Comparison of ENCODE assay signal across 8 cellular contexts in genomic region chr14:73752297-73752992, GRCh38. TPM values are rescaled to one million over a fixed set of nuclear protein-coding genes. Genes with fewer than 3 reads are reported as not detected.
A peak's percentile ranks its signal among the peaks of the same experiment; 100 is the strongest.
DNase-seq lines count a peak whose midpoint lies in the region; ATAC-seq and TF ChIP-seq lines count a peak whose summit lies in the region.

No MANE protein-coding gene starts in this region.

- peaks cover 92% of the 10 kb centered on the region for H3K4me1 ChIP-seq in CD4-positive, CD25-positive, alpha-beta regulatory T cell (ENCODE audit: control insufficient read depth, insufficient read depth, low read length, poor library complexity, severe bottlenecking)
- H3K4me1 ChIP-seq in gastroesophageal sphincter = peaks cover 47 to 100% (median 81%) of the 10 kb centered on the region in 3 donors

- H3K27ac ChIP-seq in CD4-positive, CD25-positive, alpha-beta regulatory T cell (ENCODE audit: insufficient read depth, low read length, poor library complexity, severe bottlenecking) = peak overlapping the region; percentile 90
- peak overlapping the region; percentile 95 to 100 (median 98) for H3K27ac ChIP-seq in gastroesophageal sphincter

- TF ChIP-seq RAD21 in Ishikawa (IDR thresholded peaks at IDR 0.05; ENCODE audit: low read depth) = peak; percentile 10; the same call in 1 of the 2 replicates

- H3K9me3 ChIP-seq in CD4-positive, CD25-positive, alpha-beta regulatory T cell (ENCODE audit: control insufficient read depth in 2 of 2, low read length in 2 of 2) = no peaks in the 10 kb centered on the region
- H3K9me3 ChIP-seq in gastroesophageal sphincter = no peaks in the 10 kb centered on the region

- H3K4me3 Mint-ChIP-seq in CD4-positive, CD25-positive, alpha-beta regulatory T cell = peak overlapping the region; percentile 89 to 99 (median 92)
- no peak overlapping the region for H3K4me3 Mint-ChIP-seq in activated naive CD4-positive, alpha-beta T cell treated with anti-CD3 and anti-CD28 coated beads for 36 hours

- H3K27me3 ChIP-seq in CD4-positive, CD25-positive, alpha-beta regulatory T cell (ENCODE audit: control insufficient read depth, insufficient read depth, low read length) = no peaks in the 10 kb centered on the region
- no peaks in the 10 kb centered on the region for H3K27me3 ChIP-seq in gastroesophageal sphincter

- TF ChIP-seq CTCF in gastroesophageal sphincter (IDR thresholded peaks at IDR 0.05) = peak in 3 of 4 experiments; percentile 45 to 54 (median 48)

- H3K4me1 Mint-ChIP-seq in CD4-positive, CD25-positive, alpha-beta regulatory T cell = peaks cover 41 to 99% (median 84%) of the 10 kb centered on the region in 4 donors
- peaks cover 98% of the 10 kb centered on the region for H3K4me1 Mint-ChIP-seq in activated naive CD4-positive, alpha-beta T cell treated with anti-CD3 and anti-CD28 coated beads for 36 hours (ENCODE audit: low read depth)

- CTCF ChIA-PET in activated naive CD4-positive, alpha-beta T cell treated with anti-CD3 and anti-CD28 coated beads for 36 hours (lab: Charles Lee) = interaction anchor here (0.9 to 9.6 kb wide), 6 partner anchors 9 to 74 kb away, joined by 4 to 112 read pairs (median 7); no protein-coding TSS in a partner anchor

- H3K27me3 Mint-ChIP-seq in CD4-positive, CD25-positive, alpha-beta regulatory T cell = no peaks in the 10 kb centered on the region
- H3K27me3 Mint-ChIP-seq in activated naive CD4-positive, alpha-beta T cell treated with anti-CD3 and anti-CD28 coated beads for 36 hours (ENCODE audit: low read depth) = no peaks in the 10 kb centered on the region

- peak; percentile 37 to 41 for ATAC-seq in CD4-positive, CD25-positive, alpha-beta regulatory T cell (ENCODE audit: low read depth in 2 of 2)
- ATAC-seq in gastroesophageal sphincter (peak; percentile 58), GM19035 (IDR thresholded peaks at IDR 0.05; ENCODE audit: unreplicated experiment) (no peak)

- peak; percentile 88 for TF ChIP-seq EP300 in Ishikawa (IDR thresholded peaks at IDR 0.05; ENCODE audit: borderline replicate concordance)
- no peak for TF ChIP-seq EP300 in gastroesophageal sphincter (IDR thresholded peaks at IDR 0.05)

- H3K36me3 Mint-ChIP-seq in CD4-positive, CD25-positive, alpha-beta regulatory T cell = no peaks in the 10 kb centered on the region
- peaks cover 14% of the 10 kb centered on the region for H3K36me3 Mint-ChIP-seq in activated naive CD4-positive, alpha-beta T cell treated with anti-CD3 and anti-CD28 coated beads for 36 hours (ENCODE audit: low read depth)

- intact Hi-C loops in activated naive CD4-positive, alpha-beta T cell treated with anti-CD3 and anti-CD28 coated beads for 36 hours (cut with micrococcal nuclease) = loop anchor here (5.0 kb wide), 1 partner anchor 35 kb away; no protein-coding TSS in a partner anchor

- peak in 1 of 3 donors; percentile 49 for DNase-seq in CD4-positive, CD25-positive, alpha-beta regulatory T cell
- DNase-seq in activated naive CD4-positive, alpha-beta T cell treated with anti-CD3 and anti-CD28 coated beads for 36 hours = peak; percentile 51
- DNase-seq in renal cortical epithelial cell (ENCODE audit: low read depth) (peak; percentile 88), OCI-M2 (lab: John Stamatoyannopoulos, UW; ENCODE audit: unreplicated experiment) (no peak), NCI-H1436 treated with DMSO at 0.1 percent for 48 hours (lab: John Stamatoyannopoulos, UW) (no peak)

- WGBS in gastroesophageal sphincter (ENCODE audit: low coverage in 1 of 2), 2 donors = 44% methylated on average over 5 of the region's 7 CpGs; no CpG with 5 or more reads in 1 of the 2 donors

- H3K9me3 Mint-ChIP-seq in CD4-positive, CD25-positive, alpha-beta regulatory T cell = no peaks in the 10 kb centered on the region
- no peaks in the 10 kb centered on the region for H3K9me3 Mint-ChIP-seq in activated naive CD4-positive, alpha-beta T cell treated with anti-CD3 and anti-CD28 coated beads for 36 hours

- peak overlapping the region; percentile 77 for H3K4me3 ChIP-seq in CD4-positive, CD25-positive, alpha-beta regulatory T cell (ENCODE audit: low read depth, low read length)
- no peak overlapping the region for H3K4me3 ChIP-seq in gastroesophageal sphincter

- H3K27ac Mint-ChIP-seq in CD4-positive, CD25-positive, alpha-beta regulatory T cell = peak overlapping the region; percentile 89 to 97 (median 94)
- peak overlapping the region; percentile 70 for H3K27ac Mint-ChIP-seq in activated naive CD4-positive, alpha-beta T cell treated with anti-CD3 and anti-CD28 coated beads for 36 hours

- no peaks in the 10 kb centered on the region for H3K36me3 ChIP-seq in CD4-positive, CD25-positive, alpha-beta regulatory T cell (ENCODE audit: control insufficient read depth, insufficient read depth, low read length)
- no peaks in the 10 kb centered on the region for H3K36me3 ChIP-seq in gastroesophageal sphincter

- TF ChIP-seq POLR2A in gastroesophageal sphincter (IDR thresholded peaks at IDR 0.05) = no peak

TF ChIP-seq in Ishikawa, 13 proteins besides CTCF, POLR2A, EP300 and RAD21:
- TF ChIP-seq EGR1 (IDR thresholded peaks at IDR 0.05) = no peak
- no peak for TF ChIP-seq TAF1 (IDR thresholded peaks at IDR 0.05; ENCODE audit: low read depth)
- peak; percentile 97 for TF ChIP-seq TEAD4 (IDR thresholded peaks at IDR 0.05)
- TF ChIP-seq CEBPB (IDR thresholded peaks at IDR 0.05) = no peak
- no peak for TF ChIP-seq CREB1 (IDR thresholded peaks at IDR 0.05; ENCODE audit: low read depth)
- TF ChIP-seq NFIC (IDR thresholded peaks at IDR 0.05) = peak; percentile 97
- TF ChIP-seq, protein P1, sequence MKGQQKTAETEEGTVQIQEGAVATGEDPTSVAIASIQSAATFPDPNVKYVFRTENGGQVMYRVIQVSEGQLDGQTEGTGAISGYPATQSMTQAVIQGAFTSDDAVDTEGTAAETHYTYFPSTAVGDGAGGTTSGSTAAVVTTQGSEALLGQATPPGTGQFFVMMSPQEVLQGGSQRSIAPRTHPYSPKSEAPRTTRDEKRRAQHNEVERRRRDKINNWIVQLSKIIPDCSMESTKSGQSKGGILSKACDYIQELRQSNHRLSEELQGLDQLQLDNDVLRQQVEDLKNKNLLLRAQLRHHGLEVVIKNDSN (IDR thresholded peaks at IDR 0.05) = no peak
- TF ChIP-seq, protein P2, sequence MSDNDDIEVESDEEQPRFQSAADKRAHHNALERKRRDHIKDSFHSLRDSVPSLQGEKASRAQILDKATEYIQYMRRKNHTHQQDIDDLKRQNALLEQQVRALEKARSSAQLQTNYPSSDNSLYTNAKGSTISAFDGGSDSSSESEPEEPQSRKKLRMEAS (IDR thresholded peaks at IDR 0.05) = peak; percentile 68
- TF ChIP-seq YY1 (IDR thresholded peaks at IDR 0.05; ENCODE audit: low read depth) = 0 out of 2 replicates have a peak, but pooled peaks have one; percentile 31
- peak; percentile 70; the same call in 1 of the 2 replicates for TF ChIP-seq FOXM1 (IDR thresholded peaks at IDR 0.05; ENCODE audit: borderline replicate concordance, low read depth)
- TF ChIP-seq ZBTB7A (IDR thresholded peaks at IDR 0.05; ENCODE audit: low read depth) = no peak
- TF ChIP-seq, protein P3, sequence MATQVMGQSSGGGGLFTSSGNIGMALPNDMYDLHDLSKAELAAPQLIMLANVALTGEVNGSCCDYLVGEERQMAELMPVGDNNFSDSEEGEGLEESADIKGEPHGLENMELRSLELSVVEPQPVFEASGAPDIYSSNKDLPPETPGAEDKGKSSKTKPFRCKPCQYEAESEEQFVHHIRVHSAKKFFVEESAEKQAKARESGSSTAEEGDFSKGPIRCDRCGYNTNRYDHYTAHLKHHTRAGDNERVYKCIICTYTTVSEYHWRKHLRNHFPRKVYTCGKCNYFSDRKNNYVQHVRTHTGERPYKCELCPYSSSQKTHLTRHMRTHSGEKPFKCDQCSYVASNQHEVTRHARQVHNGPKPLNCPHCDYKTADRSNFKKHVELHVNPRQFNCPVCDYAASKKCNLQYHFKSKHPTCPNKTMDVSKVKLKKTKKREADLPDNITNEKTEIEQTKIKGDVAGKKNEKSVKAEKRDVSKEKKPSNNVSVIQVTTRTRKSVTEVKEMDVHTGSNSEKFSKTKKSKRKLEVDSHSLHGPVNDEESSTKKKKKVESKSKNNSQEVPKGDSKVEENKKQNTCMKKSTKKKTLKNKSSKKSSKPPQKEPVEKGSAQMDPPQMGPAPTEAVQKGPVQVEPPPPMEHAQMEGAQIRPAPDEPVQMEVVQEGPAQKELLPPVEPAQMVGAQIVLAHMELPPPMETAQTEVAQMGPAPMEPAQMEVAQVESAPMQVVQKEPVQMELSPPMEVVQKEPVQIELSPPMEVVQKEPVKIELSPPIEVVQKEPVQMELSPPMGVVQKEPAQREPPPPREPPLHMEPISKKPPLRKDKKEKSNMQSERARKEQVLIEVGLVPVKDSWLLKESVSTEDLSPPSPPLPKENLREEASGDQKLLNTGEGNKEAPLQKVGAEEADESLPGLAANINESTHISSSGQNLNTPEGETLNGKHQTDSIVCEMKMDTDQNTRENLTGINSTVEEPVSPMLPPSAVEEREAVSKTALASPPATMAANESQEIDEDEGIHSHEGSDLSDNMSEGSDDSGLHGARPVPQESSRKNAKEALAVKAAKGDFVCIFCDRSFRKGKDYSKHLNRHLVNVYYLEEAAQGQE (IDR thresholded peaks at IDR 0.05; ENCODE audit: low read depth) = no peak
- TF ChIP-seq TCF12 (IDR thresholded peaks at IDR 0.05; ENCODE audit: low read depth) = peak; percentile 95

RNA-seq across cellular contexts. Expression of gene PNMA1, which starts 38.3 kb away (rescaled TPM):
- 42.6 TPM for total RNA-seq in CD4-positive, CD25-positive, alpha-beta regulatory T cell
- 10 to 100 TPM; 45.2 to 54.1 (median 51.9) TPM for polyA plus RNA-seq in CD4-positive, CD25-positive, alpha-beta regulatory T cell
- 10 to 100 TPM; 18.5 to 19.2 TPM for total RNA-seq in activated naive CD4-positive, alpha-beta T cell treated with anti-CD3 and anti-CD28 coated beads for 36 hours
- total RNA-seq in gastroesophageal sphincter (10 to 100 TPM; 41.7 to 95.2 (median 47.6) TPM), renal cortical epithelial cell (15.3 and 86.2 TPM in 2 replicates)

Comparison
In these comparisons a context has a peak if more than half of its experiments do, and no peak if none do; other contexts are left out.
1. DNase-seq: peak in activated naive CD4-positive, alpha-beta T cell treated with anti-CD3 and anti-CD28 coated beads for 36 hours (single experiment) and renal cortical epithelial cell (single experiment); none in OCI-M2 (single experiment) and NCI-H1436 treated with DMSO at 0.1 percent for 48 hours (single experiment).